16 cellular contexts compared by ENCODE assay signal in the genomic region with DNA sequence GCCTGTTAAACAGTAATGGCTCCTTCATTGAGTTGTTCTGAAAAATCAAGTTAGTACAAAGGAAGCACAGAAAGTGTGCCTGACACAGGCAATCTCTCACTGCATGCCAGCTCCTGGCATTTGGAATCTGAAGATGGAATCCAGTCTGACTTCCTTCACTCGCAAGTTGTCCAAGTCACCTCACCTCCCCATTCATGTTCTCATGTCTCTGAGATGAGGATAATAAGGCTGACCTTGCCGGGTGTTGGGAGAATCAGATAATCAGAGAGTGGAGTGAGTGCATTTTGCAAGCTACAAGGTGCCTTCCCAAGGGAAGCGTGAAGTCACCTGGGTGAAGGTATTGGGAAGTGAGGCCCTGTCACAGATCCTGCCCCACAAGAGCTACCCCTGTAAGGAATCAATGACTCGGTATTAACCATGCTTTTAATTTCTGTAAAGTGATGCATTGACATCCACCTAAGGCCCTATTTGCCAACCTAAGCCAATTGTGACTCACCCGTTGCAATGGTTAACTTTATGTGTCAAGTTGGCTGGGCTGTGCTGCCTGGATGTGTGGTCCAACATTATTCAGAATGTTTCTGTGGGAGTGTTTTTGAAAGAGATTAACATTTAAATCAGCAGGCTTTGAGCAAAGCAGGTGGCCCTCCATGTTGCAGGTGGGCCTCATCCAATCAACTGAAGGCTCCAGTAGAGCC.
DNase-seq lines count a peak whose midpoint lies in the region; ATAC-seq and TF ChIP-seq lines count a peak whose summit lies in the region.
"Had no signal": no experiment of that assay in that cellular context is flagged by ENCODE, and none has a peak within 500 bp of the region (broad histone marks: within the 10 kb centered on the region; RNA-seq: fewer than 3 reads in every experiment).

No MANE protein-coding gene starts in this region.

- peaks cover 6% of the 10 kb centered on the region for H3K27me3 Mint-ChIP-seq in activated naive CD8-positive, alpha-beta T cell treated with anti-CD3 and anti-CD28 coated beads, Interleukin-2, amount 50 U/mL, for 24 hours
- no peaks in the 10 kb centered on the region for H3K27me3 Mint-ChIP-seq in activated naive CD8-positive, alpha-beta T cell treated with anti-CD3 and anti-CD28 coated beads for 36 hours
- H3K27me3 Mint-ChIP-seq: stimulated activated naive B cell treated with anti-CD40 and anti-IgM and Interleukin-4, amounts not matched to agents 10 μg/mL and 1 μg/mL and 100 μg/mL, for 72 hours had no signal

- TF ChIP-seq CTCF in kidney epithelial cell (IDR thresholded peaks at IDR 0.05; ENCODE audit: insufficient read depth, low read length, poor library complexity, severe bottlenecking) (no peak), transverse colon (IDR thresholded peaks at IDR 0.05) (no peak)

- H3K9me3 ChIP-seq in transverse colon = no peaks in the 10 kb centered on the region

- in situ Hi-C loops in transverse colon (cut with MboI; ENCODE audit: low pct_ligation_motif_present in 1 of 4, low pct_unique_long_range_greater_than_20kb in 1 of 4, low sequenced_read_pairs in 3 of 4) = loop anchor here in 1 of 4 donors (10.0 kb wide), 1 partner anchor 53 kb away; no protein-coding TSS in a partner anchor

- H3K4me3 ChIP-seq in kidney epithelial cell (ENCODE audit: low read depth, low read length) = no peak overlapping the region
- no peak overlapping the region for H3K4me3 ChIP-seq in transverse colon
- H3K4me3 ChIP-seq: GM23338 had no signal

- 95 to 100% methylated on average over 1 to 5 of the region's 5 CpGs for WGBS in transverse colon (ENCODE audit: low coverage in 1 of 2), 2 donors

- no peak for TF ChIP-seq EP300 in transverse colon (IDR thresholded peaks at IDR 0.05; ENCODE audit: low read depth)

- no peak overlapping the region for H3K27ac Mint-ChIP-seq in activated naive CD8-positive, alpha-beta T cell treated with anti-CD3 and anti-CD28 coated beads, Interleukin-2, amount 50 U/mL, for 24 hours
- H3K27ac Mint-ChIP-seq in activated naive CD8-positive, alpha-beta T cell treated with anti-CD3 and anti-CD28 coated beads for 36 hours = no peak overlapping the region
- H3K27ac Mint-ChIP-seq: B cell, endodermal cell, GM23338, natural killer cell had no signal

- H3K9me3 Mint-ChIP-seq in activated naive CD8-positive, alpha-beta T cell treated with anti-CD3 and anti-CD28 coated beads, Interleukin-2, amount 50 U/mL, for 24 hours = no peaks in the 10 kb centered on the region
- H3K9me3 Mint-ChIP-seq in activated naive CD8-positive, alpha-beta T cell treated with anti-CD3 and anti-CD28 coated beads for 36 hours = no peaks in the 10 kb centered on the region
- H3K9me3 Mint-ChIP-seq: endodermal cell; GM23338; natural killer cell; stimulated activated naive B cell treated with anti-CD40 and anti-IgM and Interleukin-4, amounts not matched to agents 10 μg/mL and 1 μg/mL and 100 μg/mL, for 72 hours had no signal

- peak overlapping the region; percentile 72 to 93 (median 83) for H3K27ac ChIP-seq in transverse colon

- H3K4me3 Mint-ChIP-seq in activated naive CD8-positive, alpha-beta T cell treated with anti-CD3 and anti-CD28 coated beads, Interleukin-2, amount 50 U/mL, for 24 hours = no peak overlapping the region
- no peak overlapping the region for H3K4me3 Mint-ChIP-seq in activated naive CD8-positive, alpha-beta T cell treated with anti-CD3 and anti-CD28 coated beads for 36 hours
- H3K4me3 Mint-ChIP-seq: B cell; endodermal cell; GM23338; natural killer cell; stimulated activated naive B cell treated with anti-CD40 and anti-IgM and Interleukin-4, amounts not matched to agents 10 μg/mL and 1 μg/mL and 100 μg/mL, for 72 hours had no signal

- intact Hi-C loops in transverse colon (cut with DNase I; ENCODE audit: low total_unique reads) = loop anchor here (5.0 kb wide), 1 partner anchor 61 kb away; no protein-coding TSS in a partner anchor

- no peak for TF ChIP-seq POLR2A in transverse colon (IDR thresholded peaks at IDR 0.05)

- peak; percentile 60 for ATAC-seq in activated naive CD8-positive, alpha-beta T cell treated with anti-CD3 and anti-CD28 coated beads, Interleukin-2, amount 50 U/mL, for 24 hours
- no peak for ATAC-seq in GM21515 (IDR thresholded peaks at IDR 0.05; ENCODE audit: unreplicated experiment)
- ATAC-seq: GM23338; natural killer cell; stimulated activated naive B cell treated with anti-CD40 and anti-IgM and Interleukin-4, amounts not matched to agents 10 μg/mL and 1 μg/mL and 100 μg/mL, for 72 hours had no signal

- H3K27me3 ChIP-seq in kidney epithelial cell (ENCODE audit: control insufficient read depth, insufficient read depth, low read length) (no peaks in the 10 kb centered on the region), transverse colon (no peaks in the 10 kb centered on the region)

- no peak for DNase-seq in activated naive CD8-positive, alpha-beta T cell treated with anti-CD3 and anti-CD28 coated beads, Interleukin-2, amount 50 U/mL, for 24 hours
- no peak for DNase-seq in activated naive CD8-positive, alpha-beta T cell treated with anti-CD3 and anti-CD28 coated beads for 36 hours
- peak; percentile 73 for DNase-seq in astrocyte of the hippocampus (ENCODE audit: low read depth, low spot score)
- DNase-seq in kidney epithelial cell (ENCODE audit: low read depth) = peak; percentile 68
- no peak for DNase-seq in transverse colon
- no peak for DNase-seq in Ammon's horn (ENCODE audit: low spot score)
- DNase-seq in HPDE6-E6E7 (ENCODE audit: extremely low spot score) = no peak
- DNase-seq: activated CD4-positive, alpha-beta T cell treated with anti-CD3 and anti-CD28 coated beads, Interleukin-2, amount 50 U/mL, for 4 hours; endodermal cell; GF-D8; natural killer cell; NCI-H1694 treated with DMSO at 0.1 percent for 48 hours; stimulated activated naive B cell treated with anti-CD40 and anti-IgM and Interleukin-4, amounts not matched to agents 10 μg/mL and 1 μg/mL and 100 μg/mL, for 72 hours had no signal

- H3K36me3 ChIP-seq in kidney epithelial cell (ENCODE audit: control insufficient read depth, insufficient read depth, low read length) (no peaks in the 10 kb centered on the region), transverse colon (no peaks in the 10 kb centered on the region)

- no peaks in the 10 kb centered on the region for H3K36me3 Mint-ChIP-seq in activated naive CD8-positive, alpha-beta T cell treated with anti-CD3 and anti-CD28 coated beads, Interleukin-2, amount 50 U/mL, for 24 hours (ENCODE audit: low read depth)
- H3K36me3 Mint-ChIP-seq in activated naive CD8-positive, alpha-beta T cell treated with anti-CD3 and anti-CD28 coated beads for 36 hours = no peaks in the 10 kb centered on the region
- H3K36me3 Mint-ChIP-seq: natural killer cell; stimulated activated naive B cell treated with anti-CD40 and anti-IgM and Interleukin-4, amounts not matched to agents 10 μg/mL and 1 μg/mL and 100 μg/mL, for 72 hours had no signal

- peaks cover 25% of the 10 kb centered on the region for H3K4me1 Mint-ChIP-seq in activated naive CD8-positive, alpha-beta T cell treated with anti-CD3 and anti-CD28 coated beads, Interleukin-2, amount 50 U/mL, for 24 hours
- peaks cover 23% of the 10 kb centered on the region for H3K4me1 Mint-ChIP-seq in activated naive CD8-positive, alpha-beta T cell treated with anti-CD3 and anti-CD28 coated beads for 36 hours
- H3K4me1 Mint-ChIP-seq: natural killer cell had no signal

- H3K4me1 ChIP-seq in transverse colon = peaks cover 51 to 69% (median 61%) of the 10 kb centered on the region in 4 donors

Comparison
In these comparisons a context has a peak if more than half of its experiments do, and no peak if none do; other contexts are left out.
1. DNase-seq: peak in astrocyte of the hippocampus (single experiment) and kidney epithelial cell (single experiment); none in activated naive CD8-positive, alpha-beta T cell treated with anti-CD3 and anti-CD28 coated beads, Interleukin-2, amount 50 U/mL, for 24 hours (single experiment), activated naive CD8-positive, alpha-beta T cell treated with anti-CD3 and anti-CD28 coated beads for 36 hours (single experiment), transverse colon (single experiment), Ammon's horn (single experiment) and HPDE6-E6E7 (single experiment).